Comparison of ENCODE assay signal across 12 cellular contexts in genomic region chr1:233796146-233796798, GRCh38.
"Had no signal": no experiment of that assay in that cellular context is flagged by ENCODE, and none has a peak within 500 bp of the region (broad histone marks: within the 10 kb centered on the region; RNA-seq: fewer than 3 reads in every experiment).

No MANE protein-coding gene starts in this region.

- H3K27ac Mint-ChIP-seq: activated CD8-positive, alpha-beta T cell treated with anti-CD3 and anti-CD28 coated beads for 36 hours; activated T-helper 1 cell treated with anti-CD3 and anti-CD28 coated beads, Interleukin-12 subunit alpha, Interleukin-12 subunit beta, Interleukin-2, Interleukin-4 antibody, amounts not matched to agents 30 ng/mL and 10 ng/mL and 1 ng/mL, durations not matched to agents 14 hours and 24 hours and 36 hours; dendritic cell treated with granulocyte-macrophage colony-stimulating factor and Interleukin-4, amounts not matched to agents 40 ng/mL and 50 ng/mL, for 4 days; effector memory CD8-positive, alpha-beta T cell had no signal

- H3K27me3 Mint-ChIP-seq: dendritic cell treated with granulocyte-macrophage colony-stimulating factor and Interleukin-4, amounts not matched to agents 40 ng/mL and 50 ng/mL, for 4 days had no signal

- DNase-seq: activated CD8-positive, alpha-beta memory T cell treated with anti-CD3 and anti-CD28 coated beads, Interleukin-2, amount 50 U/mL, for 48 hours; activated CD8-positive, alpha-beta T cell treated with anti-CD3 and anti-CD28 coated beads for 36 hours; activated naive CD4-positive, alpha-beta T cell treated with Interleukin-2 at 50 U/mL for 16 hours; caudate nucleus; effector memory CD8-positive, alpha-beta T cell; erythroblast; kidney; T1000; thyroid gland; uterus had no signal

- ATAC-seq: activated CD8-positive, alpha-beta T cell treated with anti-CD3 and anti-CD28 coated beads for 36 hours; effector memory CD8-positive, alpha-beta T cell had no signal

- H3K9me3 Mint-ChIP-seq: activated T-helper 1 cell treated with anti-CD3 and anti-CD28 coated beads, Interleukin-12 subunit alpha, Interleukin-12 subunit beta, Interleukin-2, Interleukin-4 antibody, amounts not matched to agents 30 ng/mL and 10 ng/mL and 1 ng/mL, durations not matched to agents 14 hours and 24 hours and 36 hours; effector memory CD8-positive, alpha-beta T cell had no signal

- H3K4me3 Mint-ChIP-seq: activated CD8-positive, alpha-beta T cell treated with anti-CD3 and anti-CD28 coated beads for 36 hours; activated T-helper 1 cell treated with anti-CD3 and anti-CD28 coated beads, Interleukin-12 subunit alpha, Interleukin-12 subunit beta, Interleukin-2, Interleukin-4 antibody, amounts not matched to agents 30 ng/mL and 10 ng/mL and 1 ng/mL, durations not matched to agents 14 hours and 24 hours and 36 hours; dendritic cell treated with granulocyte-macrophage colony-stimulating factor and Interleukin-4, amounts not matched to agents 40 ng/mL and 50 ng/mL, for 4 days; effector memory CD8-positive, alpha-beta T cell had no signal
